ENCODE assay signal across 8 cellular contexts in genomic region chr10:24722676-24723385, GRCh38. TPM values are rescaled to one million over a fixed set of nuclear protein-coding genes. Genes with fewer than 3 reads are reported as not detected.
A peak's percentile ranks its signal among the peaks of the same experiment; 100 is the strongest.
DNase-seq lines count a peak whose midpoint lies in the region; ATAC-seq and TF ChIP-seq lines count a peak whose summit lies in the region.

No MANE protein-coding gene starts in this region.

- peak in 1 of 2 donors; percentile 53 for TF ChIP-seq POLR2A in thyroid gland (IDR thresholded peaks at IDR 0.05)

- no peaks in the 10 kb centered on the region for H3K27me3 ChIP-seq in thyroid gland

- peak overlapping the region; percentile 90 for H3K4me3 Mint-ChIP-seq in activated T-helper 1 cell treated with anti-CD3 and anti-CD28 coated beads, Interleukin-12 subunit alpha, Interleukin-12 subunit beta, Interleukin-2, Interleukin-4 antibody, amounts not matched to agents 30 ng/mL and 10 ng/mL and 1 ng/mL, durations not matched to agents 14 hours and 24 hours and 36 hours
- no peak overlapping the region for H3K4me3 Mint-ChIP-seq in nephron progenitor cell

- peak; percentile 17 for ATAC-seq in HG02623 (IDR thresholded peaks at IDR 0.05; ENCODE audit: unreplicated experiment)

- H3K27ac ChIP-seq in thyroid gland, result peak overlapping the region; percentile 93 to 98 (median 96)

- no peaks in the 10 kb centered on the region for H3K9me3 ChIP-seq in thyroid gland

- peaks cover 19% of the 10 kb centered on the region for H3K36me3 Mint-ChIP-seq in activated T-helper 1 cell treated with anti-CD3 and anti-CD28 coated beads, Interleukin-12 subunit alpha, Interleukin-12 subunit beta, Interleukin-2, Interleukin-4 antibody, amounts not matched to agents 30 ng/mL and 10 ng/mL and 1 ng/mL, durations not matched to agents 14 hours and 24 hours and 36 hours (ENCODE audit: low read depth)
- no peaks in the 10 kb centered on the region for H3K36me3 Mint-ChIP-seq in nephron progenitor cell (ENCODE audit: low read depth)

- peaks cover 26 to 33% of the 10 kb centered on the region in 2 donors for H3K4me1 ChIP-seq in thyroid gland

- H3K4me3 ChIP-seq in fibroblast of mammary gland (ENCODE audit: control insufficient read depth, low read depth, low read length) (peak overlapping the region; percentile 80), thyroid gland (replicated peaks in 1 of 3) (peak overlapping the region; percentile 43 to 77 (median 73))

- H3K9me3 Mint-ChIP-seq in activated T-helper 1 cell treated with anti-CD3 and anti-CD28 coated beads, Interleukin-12 subunit alpha, Interleukin-12 subunit beta, Interleukin-2, Interleukin-4 antibody, amounts not matched to agents 30 ng/mL and 10 ng/mL and 1 ng/mL, durations not matched to agents 14 hours and 24 hours and 36 hours, result no peaks in the 10 kb centered on the region
- H3K9me3 Mint-ChIP-seq in nephron progenitor cell, result no peaks in the 10 kb centered on the region

- TF ChIP-seq CTCF in fibroblast of mammary gland (conservative IDR thresholded peaks at IDR 0.05; ENCODE audit: control insufficient read depth, insufficient read depth, low read depth, low read length) (no peak), nephron progenitor cell (IDR thresholded peaks at IDR 0.05) (no peak), thyroid gland (IDR thresholded peaks at IDR 0.05) (no peak)

- 0% methylated on average over 29 to 30 of the region's 84 CpGs for WGBS in thyroid gland, 2 donors

- intact Hi-C loops in activated T-helper 1 cell treated with anti-CD3 and anti-CD28 coated beads, Interleukin-12 subunit alpha, Interleukin-12 subunit beta, Interleukin-2, Interleukin-4 antibody, amounts not matched to agents 30 ng/mL and 10 ng/mL and 1 ng/mL, durations not matched to agents 14 hours and 24 hours and 36 hours (cut with micrococcal nuclease), result loop anchor here (5.0 to 10.0 kb wide), 2 partner anchors 258 to 511 kb away; no protein-coding TSS in a partner anchor
- intact Hi-C loops in thyroid gland (cut with DNase I), result loop anchor here (10.0 kb wide), 1 partner anchor 78 kb away; no protein-coding TSS in a partner anchor

- peaks cover 29% of the 10 kb centered on the region for H3K4me1 Mint-ChIP-seq in activated T-helper 1 cell treated with anti-CD3 and anti-CD28 coated beads, Interleukin-12 subunit alpha, Interleukin-12 subunit beta, Interleukin-2, Interleukin-4 antibody, amounts not matched to agents 30 ng/mL and 10 ng/mL and 1 ng/mL, durations not matched to agents 14 hours and 24 hours and 36 hours (ENCODE audit: low read depth)
- peaks cover 30% of the 10 kb centered on the region for H3K4me1 Mint-ChIP-seq in nephron progenitor cell

- no peaks in the 10 kb centered on the region for H3K27me3 Mint-ChIP-seq in activated T-helper 1 cell treated with anti-CD3 and anti-CD28 coated beads, Interleukin-12 subunit alpha, Interleukin-12 subunit beta, Interleukin-2, Interleukin-4 antibody, amounts not matched to agents 30 ng/mL and 10 ng/mL and 1 ng/mL, durations not matched to agents 14 hours and 24 hours and 36 hours (ENCODE audit: insufficient read depth)
- no peaks in the 10 kb centered on the region for H3K27me3 Mint-ChIP-seq in nephron progenitor cell (ENCODE audit: low read depth, poor library complexity)

- DNase-seq in NCI-H1092 treated with DMSO at 0.1 percent for 48 hours (lab: John Stamatoyannopoulos, UW) (peak; percentile 20), NCI-H1092 (lab: John Stamatoyannopoulos, UW) (no peak), NOMO-1 treated with dmso at 0.1 percent for 144 hours (lab: John Stamatoyannopoulos, UW; ENCODE audit: unreplicated experiment) (peak; percentile 17), fibroblast of mammary gland (ENCODE audit: low read depth) (peak; percentile 52), nephron progenitor cell (peak; percentile 71), thyroid gland (peak; percentile 61 to 62)
- peak; percentile 52 for DNase-seq in activated T-helper 1 cell treated with anti-CD3 and anti-CD28 coated beads, Interleukin-12 subunit alpha, Interleukin-12 subunit beta, Interleukin-2, Interleukin-4 antibody, amounts not matched to agents 30 ng/mL and 10 ng/mL and 1 ng/mL, durations not matched to agents 14 hours and 24 hours and 36 hours (ENCODE audit: low spot score)

- no peaks in the 10 kb centered on the region for H3K36me3 ChIP-seq in thyroid gland

- H3K27ac Mint-ChIP-seq in activated T-helper 1 cell treated with anti-CD3 and anti-CD28 coated beads, Interleukin-12 subunit alpha, Interleukin-12 subunit beta, Interleukin-2, Interleukin-4 antibody, amounts not matched to agents 30 ng/mL and 10 ng/mL and 1 ng/mL, durations not matched to agents 14 hours and 24 hours and 36 hours, result peak overlapping the region; percentile 95
- peak overlapping the region; percentile 96 for H3K27ac Mint-ChIP-seq in nephron progenitor cell

RNA-seq across cellular contexts. Expression of gene ARHGAP21, which starts 0.9 kb away (rescaled TPM):
- 51.1 and 59.4 TPM in 2 replicates for total RNA-seq in activated T-helper 1 cell treated with anti-CD3 and anti-CD28 coated beads, Interleukin-12 subunit alpha, Interleukin-12 subunit beta, Interleukin-2, Interleukin-4 antibody, amounts not matched to agents 30 ng/mL and 10 ng/mL and 1 ng/mL, durations not matched to agents 14 hours and 24 hours and 36 hours
- total RNA-seq in thyroid gland, result 100 to 1,000 TPM in 1 of 4 donors, 10 to 100 TPM in 3; 83.2 to 118 (median 86.3) TPM
